In genomic region chr14:69345402-69345801, GRCh38 we compare ENCODE assay signal across 22 cellular contexts.
"Had no signal": no experiment of that assay in that cellular context is flagged by ENCODE, and none has a peak within 500 bp of the region (broad histone marks: within the 10 kb centered on the region; RNA-seq: fewer than 3 reads in every experiment).

No MANE protein-coding gene starts in this region.

- H3K4me3 Mint-ChIP-seq: activated T-cell treated with anti-CD3 and anti-CD28 coated beads, Interleukin-2, amount 50 U/mL, for 4 hours; dendritic cell treated with granulocyte-macrophage colony-stimulating factor and Interleukin-4, amounts not matched to agents 40 ng/mL and 50 ng/mL, for 4 days; memory B cell; naive B cell; T-cell had no signal

- H3K9me3 Mint-ChIP-seq: activated naive CD4-positive, alpha-beta T cell treated with anti-CD3 and anti-CD28 coated beads, Interleukin-2, amount 50 U/mL, for 72 hours; activated T-cell treated with anti-CD3 and anti-CD28 coated beads, Interleukin-2, amount 50 U/mL, for 4 hours; dendritic cell treated with granulocyte-macrophage colony-stimulating factor and Interleukin-4, amounts not matched to agents 40 ng/mL and 50 ng/mL, for 4 days; memory B cell; naive B cell; T-cell had no signal

- ATAC-seq: activated CD4-positive, CD25-positive, alpha-beta regulatory T cell treated with anti-CD3 and anti-CD28 coated beads, Interleukin-2, amount 50 U/mL, for 24 hours; activated naive CD4-positive, alpha-beta T cell treated with anti-CD3 and anti-CD28 coated beads, Interleukin-2, amount 50 U/mL, for 72 hours; activated T-cell treated with anti-CD3 and anti-CD28 coated beads, Interleukin-2, amount 50 U/mL, for 4 hours; foreskin keratinocyte; left ventricle myocardium superior; mucosa of descending colon; right lobe of liver; T-cell had no signal

- DNase-seq: activated CD4-positive, alpha-beta T cell treated with anti-CD3 and anti-CD28 coated beads, Interleukin-2, amount 50 U/mL, for 1 hour; activated CD8-positive, alpha-beta memory T cell treated with anti-CD3 and anti-CD28 coated beads, Interleukin-2, amount 50 U/mL, for 4 hours; activated T-cell treated with anti-CD3 and anti-CD28 coated beads, Interleukin-2, amount 50 U/mL, for 4 hours; adrenal gland; foreskin keratinocyte; hippocampal formation; kidney; left ventricle myocardium superior; naive B cell; ovary; right lobe of liver; stimulated activated CD4-positive, alpha-beta T cell treated with anti-CD3 and anti-CD28 coated beads, Interleukin-4, amount 100 ng/mL, for 1 hour; stomach; T-cell; upper lobe of left lung had no signal

- FAIRE-seq: kidney had no signal

- H3K27ac Mint-ChIP-seq: activated naive CD4-positive, alpha-beta T cell treated with anti-CD3 and anti-CD28 coated beads, Interleukin-2, amount 50 U/mL, for 72 hours; dendritic cell treated with granulocyte-macrophage colony-stimulating factor and Interleukin-4, amounts not matched to agents 40 ng/mL and 50 ng/mL, for 4 days; memory B cell; T-cell had no signal

- H3K36me3 ChIP-seq: adrenal gland, cardiac muscle cell, ovary, right lobe of liver, stomach, upper lobe of left lung had no signal

- H3K4me3 ChIP-seq: adrenal gland, cardiac muscle cell, mucosa of descending colon, ovary, right lobe of liver, smooth muscle cell, stomach, upper lobe of left lung had no signal

- H3K4me2 ChIP-seq: smooth muscle cell had no signal

- H3K4me1 Mint-ChIP-seq: memory B cell, naive B cell, T-cell had no signal

- H3K27ac ChIP-seq: adrenal gland, cardiac muscle cell, foreskin keratinocyte, ovary, right lobe of liver, stomach, upper lobe of left lung had no signal

- H3K9me3 ChIP-seq: adrenal gland, mucosa of descending colon, ovary, right lobe of liver, stomach, upper lobe of left lung had no signal

- H3K27me3 ChIP-seq: adrenal gland, cardiac muscle cell, ovary, right lobe of liver had no signal

- H3K36me3 Mint-ChIP-seq: activated naive CD4-positive, alpha-beta T cell treated with anti-CD3 and anti-CD28 coated beads, Interleukin-2, amount 50 U/mL, for 72 hours; memory B cell; naive B cell; T-cell had no signal

- H3K4me1 ChIP-seq: foreskin keratinocyte had no signal
